Comparison of ENCODE assay signal across 1 cellular context in the genomic region with DNA sequence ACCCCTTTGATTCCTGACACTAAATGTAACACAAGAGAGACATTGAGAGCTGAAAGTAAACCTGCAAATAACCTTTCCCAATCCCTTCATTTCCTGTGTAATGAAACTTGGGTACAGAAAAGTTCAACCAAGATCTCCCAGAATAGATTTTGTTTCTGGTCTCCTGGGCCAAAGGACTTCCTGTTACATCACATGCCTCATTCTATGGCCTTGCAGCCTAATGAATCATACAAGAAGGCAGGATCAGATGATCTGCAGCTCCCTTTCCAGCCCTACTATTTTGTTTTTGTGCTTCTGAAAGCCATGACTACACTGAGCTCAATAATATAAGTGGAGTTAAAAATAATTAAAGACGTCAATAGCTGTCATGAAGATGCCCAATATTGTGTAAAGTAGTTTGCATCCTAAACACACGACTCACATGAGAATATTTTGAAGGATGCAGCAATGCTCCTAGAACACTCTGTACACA.
TF ChIP-seq lines count a peak whose summit lies in the region.

No MANE protein-coding gene starts in this region.

TF ChIP-seq in HepG2, 621 proteins besides CTCF, POLR2A, EP300 and RAD21 (continued from another document and continues in another):
- TF ChIP-seq PRDM15 (CRISPR knock-in tag; IDR thresholded peaks at IDR 0.05), result no peak
- TF ChIP-seq NFE2 (CRISPR knock-in tag; IDR thresholded peaks at IDR 0.05), result no peak
- TF ChIP-seq, protein P1, sequence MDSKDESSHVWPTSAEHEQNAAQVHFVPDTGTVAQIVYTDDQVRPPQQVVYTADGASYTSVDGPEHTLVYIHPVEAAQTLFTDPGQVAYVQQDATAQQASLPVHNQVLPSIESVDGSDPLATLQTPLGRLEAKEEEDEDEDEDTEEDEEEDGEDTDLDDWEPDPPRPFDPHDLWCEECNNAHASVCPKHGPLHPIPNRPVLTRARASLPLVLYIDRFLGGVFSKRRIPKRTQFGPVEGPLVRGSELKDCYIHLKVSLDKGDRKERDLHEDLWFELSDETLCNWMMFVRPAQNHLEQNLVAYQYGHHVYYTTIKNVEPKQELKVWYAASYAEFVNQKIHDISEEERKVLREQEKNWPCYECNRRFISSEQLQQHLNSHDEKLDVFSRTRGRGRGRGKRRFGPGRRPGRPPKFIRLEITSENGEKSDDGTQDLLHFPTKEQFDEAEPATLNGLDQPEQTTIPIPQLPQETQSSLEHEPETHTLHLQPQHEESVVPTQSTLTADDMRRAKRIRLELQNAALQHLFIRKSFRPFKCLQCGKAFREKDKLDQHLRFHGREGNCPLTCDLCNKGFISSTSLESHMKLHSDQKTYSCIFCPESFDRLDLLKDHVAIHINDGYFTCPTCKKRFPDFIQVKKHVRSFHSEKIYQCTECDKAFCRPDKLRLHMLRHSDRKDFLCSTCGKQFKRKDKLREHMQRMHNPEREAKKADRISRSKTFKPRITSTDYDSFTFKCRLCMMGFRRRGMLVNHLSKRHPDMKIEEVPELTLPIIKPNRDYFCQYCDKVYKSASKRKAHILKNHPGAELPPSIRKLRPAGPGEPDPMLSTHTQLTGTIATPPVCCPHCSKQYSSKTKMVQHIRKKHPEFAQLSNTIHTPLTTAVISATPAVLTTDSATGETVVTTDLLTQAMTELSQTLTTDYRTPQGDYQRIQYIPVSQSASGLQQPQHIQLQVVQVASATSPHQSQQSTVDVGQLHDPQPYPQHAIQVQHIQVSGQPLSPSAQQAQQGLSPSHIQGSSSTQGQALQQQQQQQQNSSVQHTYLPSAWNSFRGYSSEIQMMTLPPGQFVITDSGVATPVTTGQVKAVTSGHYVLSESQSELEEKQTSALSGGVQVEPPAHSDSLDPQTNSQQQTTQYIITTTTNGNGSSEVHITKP (CRISPR knock-in tag; IDR thresholded peaks at IDR 0.05; ENCODE audit: low read depth), result peak; percentile 48; the same call in 1 of the 2 replicates
- TF ChIP-seq, protein P2, sequence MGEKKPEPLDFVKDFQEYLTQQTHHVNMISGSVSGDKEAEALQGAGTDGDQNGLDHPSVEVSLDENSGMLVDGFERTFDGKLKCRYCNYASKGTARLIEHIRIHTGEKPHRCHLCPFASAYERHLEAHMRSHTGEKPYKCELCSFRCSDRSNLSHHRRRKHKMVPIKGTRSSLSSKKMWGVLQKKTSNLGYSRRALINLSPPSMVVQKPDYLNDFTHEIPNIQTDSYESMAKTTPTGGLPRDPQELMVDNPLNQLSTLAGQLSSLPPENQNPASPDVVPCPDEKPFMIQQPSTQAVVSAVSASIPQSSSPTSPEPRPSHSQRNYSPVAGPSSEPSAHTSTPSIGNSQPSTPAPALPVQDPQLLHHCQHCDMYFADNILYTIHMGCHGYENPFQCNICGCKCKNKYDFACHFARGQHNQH (CRISPR knock-in tag; IDR thresholded peaks at IDR 0.05), result peak; percentile 74; the same call in 1 of the 2 replicates
- TF ChIP-seq, protein P3, sequence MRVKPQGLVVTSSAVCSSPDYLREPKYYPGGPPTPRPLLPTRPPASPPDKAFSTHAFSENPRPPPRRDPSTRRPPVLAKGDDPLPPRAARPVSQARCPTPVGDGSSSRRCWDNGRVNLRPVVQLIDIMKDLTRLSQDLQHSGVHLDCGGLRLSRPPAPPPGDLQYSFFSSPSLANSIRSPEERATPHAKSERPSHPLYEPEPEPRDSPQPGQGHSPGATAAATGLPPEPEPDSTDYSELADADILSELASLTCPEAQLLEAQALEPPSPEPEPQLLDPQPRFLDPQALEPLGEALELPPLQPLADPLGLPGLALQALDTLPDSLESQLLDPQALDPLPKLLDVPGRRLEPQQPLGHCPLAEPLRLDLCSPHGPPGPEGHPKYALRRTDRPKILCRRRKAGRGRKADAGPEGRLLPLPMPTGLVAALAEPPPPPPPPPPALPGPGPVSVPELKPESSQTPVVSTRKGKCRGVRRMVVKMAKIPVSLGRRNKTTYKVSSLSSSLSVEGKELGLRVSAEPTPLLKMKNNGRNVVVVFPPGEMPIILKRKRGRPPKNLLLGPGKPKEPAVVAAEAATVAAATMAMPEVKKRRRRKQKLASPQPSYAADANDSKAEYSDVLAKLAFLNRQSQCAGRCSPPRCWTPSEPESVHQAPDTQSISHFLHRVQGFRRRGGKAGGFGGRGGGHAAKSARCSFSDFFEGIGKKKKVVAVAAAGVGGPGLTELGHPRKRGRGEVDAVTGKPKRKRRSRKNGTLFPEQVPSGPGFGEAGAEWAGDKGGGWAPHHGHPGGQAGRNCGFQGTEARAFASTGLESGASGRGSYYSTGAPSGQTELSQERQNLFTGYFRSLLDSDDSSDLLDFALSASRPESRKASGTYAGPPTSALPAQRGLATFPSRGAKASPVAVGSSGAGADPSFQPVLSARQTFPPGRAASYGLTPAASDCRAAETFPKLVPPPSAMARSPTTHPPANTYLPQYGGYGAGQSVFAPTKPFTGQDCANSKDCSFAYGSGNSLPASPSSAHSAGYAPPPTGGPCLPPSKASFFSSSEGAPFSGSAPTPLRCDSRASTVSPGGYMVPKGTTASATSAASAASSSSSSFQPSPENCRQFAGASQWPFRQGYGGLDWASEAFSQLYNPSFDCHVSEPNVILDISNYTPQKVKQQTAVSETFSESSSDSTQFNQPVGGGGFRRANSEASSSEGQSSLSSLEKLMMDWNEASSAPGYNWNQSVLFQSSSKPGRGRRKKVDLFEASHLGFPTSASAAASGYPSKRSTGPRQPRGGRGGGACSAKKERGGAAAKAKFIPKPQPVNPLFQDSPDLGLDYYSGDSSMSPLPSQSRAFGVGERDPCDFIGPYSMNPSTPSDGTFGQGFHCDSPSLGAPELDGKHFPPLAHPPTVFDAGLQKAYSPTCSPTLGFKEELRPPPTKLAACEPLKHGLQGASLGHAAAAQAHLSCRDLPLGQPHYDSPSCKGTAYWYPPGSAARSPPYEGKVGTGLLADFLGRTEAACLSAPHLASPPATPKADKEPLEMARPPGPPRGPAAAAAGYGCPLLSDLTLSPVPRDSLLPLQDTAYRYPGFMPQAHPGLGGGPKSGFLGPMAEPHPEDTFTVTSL (CRISPR knock-in tag; IDR thresholded peaks at IDR 0.05; ENCODE audit: borderline replicate concordance), result peak; percentile 96; the same call in 1 of the 2 replicates
- TF ChIP-seq TEF (CRISPR knock-in tag; IDR thresholded peaks at IDR 0.05), result no peak
- no peak for TF ChIP-seq CAMTA2 (CRISPR knock-in tag; IDR thresholded peaks at IDR 0.05; ENCODE audit: borderline replicate concordance)
- TF ChIP-seq ZNF784 (CRISPR knock-in tag; IDR thresholded peaks at IDR 0.05; ENCODE audit: borderline replicate concordance), result 0 out of 2 replicates have a peak, but pooled peaks have one; percentile 32
- TF ChIP-seq ZNF691 (CRISPR knock-in tag; IDR thresholded peaks at IDR 0.05; ENCODE audit: borderline replicate concordance, low read depth), result 0 out of 2 replicates have a peak, but pooled peaks have one; percentile 48
- TF ChIP-seq ZNF331 (CRISPR knock-in tag; IDR thresholded peaks at IDR 0.05), result peak; percentile 53
- TF ChIP-seq, protein P4, sequence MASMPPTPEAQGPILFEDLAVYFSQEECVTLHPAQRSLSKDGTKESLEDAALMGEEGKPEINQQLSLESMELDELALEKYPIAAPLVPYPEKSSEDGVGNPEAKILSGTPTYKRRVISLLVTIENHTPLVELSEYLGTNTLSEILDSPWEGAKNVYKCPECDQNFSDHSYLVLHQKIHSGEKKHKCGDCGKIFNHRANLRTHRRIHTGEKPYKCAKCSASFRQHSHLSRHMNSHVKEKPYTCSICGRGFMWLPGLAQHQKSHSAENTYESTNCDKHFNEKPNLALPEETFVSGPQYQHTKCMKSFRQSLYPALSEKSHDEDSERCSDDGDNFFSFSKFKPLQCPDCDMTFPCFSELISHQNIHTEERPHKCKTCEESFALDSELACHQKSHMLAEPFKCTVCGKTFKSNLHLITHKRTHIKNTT (CRISPR knock-in tag; IDR thresholded peaks at IDR 0.05), result no peak
- TF ChIP-seq TAF15 (IDR thresholded peaks at IDR 0.05; ENCODE audit: low read depth, low read length, poor library complexity, severe bottlenecking), result no peak
- TF ChIP-seq, protein P5, sequence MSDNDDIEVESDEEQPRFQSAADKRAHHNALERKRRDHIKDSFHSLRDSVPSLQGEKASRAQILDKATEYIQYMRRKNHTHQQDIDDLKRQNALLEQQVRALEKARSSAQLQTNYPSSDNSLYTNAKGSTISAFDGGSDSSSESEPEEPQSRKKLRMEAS (IDR thresholded peaks at IDR 0.05), result peak; percentile 17; the same call in 1 of the 2 replicates
- no peak for TF ChIP-seq ZSCAN31 (CRISPR knock-in tag; IDR thresholded peaks at IDR 0.05; ENCODE audit: low read depth)
- no peak for TF ChIP-seq ZNF790 (CRISPR knock-in tag; IDR thresholded peaks at IDR 0.05; ENCODE audit: borderline replicate concordance)
- no peak for TF ChIP-seq SSRP1 (CRISPR knock-in tag; IDR thresholded peaks at IDR 0.05)
- no peak for TF ChIP-seq FOXM1 (CRISPR knock-in tag; IDR thresholded peaks at IDR 0.05)
- TF ChIP-seq SP140L (CRISPR knock-in tag; IDR thresholded peaks at IDR 0.05; ENCODE audit: borderline replicate concordance), result no peak
- no peak for TF ChIP-seq GATAD1 (CRISPR knock-in tag; IDR thresholded peaks at IDR 0.05)
- no peak for TF ChIP-seq RBM22 (optimal IDR thresholded peaks at IDR 0.05; ENCODE audit: low read length)
- TF ChIP-seq ZNF124 (CRISPR knock-in tag; IDR thresholded peaks at IDR 0.05), result 0 out of 2 replicates have a peak, but pooled peaks have one; percentile 14
- TF ChIP-seq ERF (CRISPR knock-in tag; IDR thresholded peaks at IDR 0.05), result peak; percentile 93
- no peak for TF ChIP-seq HDAC6 (IDR thresholded peaks at IDR 0.05; ENCODE audit: low read depth, low read length)
- peak in 1 of 2 experiments; percentile 67; a peak in 1 of 4 replicates for TF ChIP-seq REST (IDR thresholded peaks at IDR 0.05; ENCODE audit: borderline replicate concordance in 1 of 2, low read depth in 1 of 2, low read length in 2 of 2)
- no peak for TF ChIP-seq ZNF101 (CRISPR knock-in tag; IDR thresholded peaks at IDR 0.05; ENCODE audit: borderline replicate concordance, low read depth)
- TF ChIP-seq NKX3-1 (CRISPR knock-in tag; IDR thresholded peaks at IDR 0.05), result no peak
- TF ChIP-seq ZNF674 (CRISPR knock-in tag; IDR thresholded peaks at IDR 0.05; ENCODE audit: low read depth), result no peak
- TF ChIP-seq ZSCAN20 (CRISPR knock-in tag; IDR thresholded peaks at IDR 0.05; ENCODE audit: borderline replicate concordance), result no peak
- no peak for TF ChIP-seq GZF1 (CRISPR knock-in tag; IDR thresholded peaks at IDR 0.05)
- TF ChIP-seq RARG (CRISPR knock-in tag; IDR thresholded peaks at IDR 0.05; ENCODE audit: low read depth), result no peak
- peak; percentile 85 for TF ChIP-seq FOXO1 (CRISPR knock-in tag; IDR thresholded peaks at IDR 0.05)
- TF ChIP-seq ZNF225 (CRISPR knock-in tag; IDR thresholded peaks at IDR 0.05), result no peak
